Comparison of ENCODE assay signal across 1 cellular context in the genomic region with DNA sequence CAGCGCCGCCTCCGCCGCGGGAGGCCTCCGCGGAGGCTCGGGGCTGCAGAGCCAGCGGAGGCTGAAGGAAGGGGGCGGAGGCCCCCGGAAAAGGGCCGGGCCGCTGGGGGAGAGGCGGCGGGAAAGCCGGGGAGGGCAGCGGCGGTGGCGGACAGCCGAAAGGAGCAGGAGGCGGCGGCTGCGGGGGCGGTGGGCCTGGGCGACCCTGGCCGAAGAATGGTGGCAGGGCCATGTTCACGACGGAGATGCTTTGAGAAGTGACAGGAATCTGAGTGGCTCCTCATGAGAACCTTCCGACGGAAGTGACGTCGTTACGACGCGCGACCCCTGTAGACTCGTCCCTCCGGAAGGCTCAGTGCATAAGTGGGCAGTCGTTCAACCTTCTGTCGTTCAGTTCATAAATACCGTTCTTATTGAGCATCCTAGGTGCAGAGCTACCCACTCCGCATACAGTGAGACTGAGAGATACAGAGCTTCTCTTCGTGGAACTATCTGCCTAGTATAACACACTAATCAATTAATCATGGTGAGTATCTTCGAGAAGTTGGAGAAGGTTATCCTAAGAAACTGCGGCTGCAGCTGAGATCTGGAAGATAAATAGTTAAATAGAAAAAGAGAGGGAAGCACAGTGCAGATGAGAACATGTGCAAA.
TF ChIP-seq lines count a peak whose summit lies in the region.

Gene PDCD7 (minus strand): TSS at position 259 of the 651 bp plus-strand sequence. CDS start 27 bp downstream, at position 232.

TF ChIP-seq in K562, 482 proteins besides CTCF, POLR2A, EP300 and RAD21 (continued from another document and continues in another):
- TF ChIP-seq, protein P1, sequence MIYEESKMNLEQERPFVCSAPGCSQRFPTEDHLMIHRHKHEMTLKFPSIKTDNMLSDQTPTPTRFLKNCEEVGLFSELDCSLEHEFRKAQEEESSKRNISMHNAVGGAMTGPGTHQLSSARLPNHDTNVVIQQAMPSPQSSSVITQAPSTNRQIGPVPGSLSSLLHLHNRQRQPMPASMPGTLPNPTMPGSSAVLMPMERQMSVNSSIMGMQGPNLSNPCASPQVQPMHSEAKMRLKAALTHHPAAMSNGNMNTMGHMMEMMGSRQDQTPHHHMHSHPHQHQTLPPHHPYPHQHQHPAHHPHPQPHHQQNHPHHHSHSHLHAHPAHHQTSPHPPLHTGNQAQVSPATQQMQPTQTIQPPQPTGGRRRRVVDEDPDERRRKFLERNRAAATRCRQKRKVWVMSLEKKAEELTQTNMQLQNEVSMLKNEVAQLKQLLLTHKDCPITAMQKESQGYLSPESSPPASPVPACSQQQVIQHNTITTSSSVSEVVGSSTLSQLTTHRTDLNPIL (CRISPR knock-in tag; IDR thresholded peaks at IDR 0.05), result no peak
- TF ChIP-seq ERF (CRISPR knock-in tag; IDR thresholded peaks at IDR 0.05) (no peak), HNRNPL (IDR thresholded peaks at IDR 0.05; ENCODE audit: low read depth, low read length) (no peak), MAZ (CRISPR knock-in tag; conservative IDR thresholded peaks at IDR 0.05 in 1 of 2, IDR thresholded peaks at IDR 0.05 in 1 of 2) (peak in 1 of 2 experiments; percentile 37; a peak in 1 of 4 replicates), CBX5 (IDR thresholded peaks at IDR 0.05; ENCODE audit: borderline replicate concordance, low read depth) (no peak), STAT5A (IDR thresholded peaks at IDR 0.05; ENCODE audit: borderline replicate concordance, low read length) (no peak), KLF16 (IDR thresholded peaks at IDR 0.05) (no peak), MCM3 (IDR thresholded peaks at IDR 0.05) (no peak), SUPT5H (IDR thresholded peaks at IDR 0.05) (peak; percentile 87), ZNF778 (CRISPR knock-in tag; IDR thresholded peaks at IDR 0.05) (no peak), ARID2 (IDR thresholded peaks at IDR 0.05) (no peak), NR4A1 (CRISPR knock-in tag; IDR thresholded peaks at IDR 0.05) (no peak), NR4A1 (tag; IDR thresholded peaks at IDR 0.05) (no peak), SP1 (CRISPR knock-in tag; IDR thresholded peaks at IDR 0.05) (peak; percentile 73), PCBP2 (IDR thresholded peaks at IDR 0.05; ENCODE audit: low read depth, low read length, poor library complexity, severe bottlenecking) (no peak), ZNF699 (CRISPR knock-in tag; IDR thresholded peaks at IDR 0.05; ENCODE audit: insufficient replicate concordance) (no peak), ZBTB17 (CRISPR knock-in tag; IDR thresholded peaks at IDR 0.05) (0 out of 2 replicates have a peak, but pooled peaks have one; percentile 14), ZNF197 (CRISPR knock-in tag; IDR thresholded peaks at IDR 0.05; ENCODE audit: low read depth) (no peak), FOXJ2 (tag; IDR thresholded peaks at IDR 0.05) (no peak), MCM7 (IDR thresholded peaks at IDR 0.05) (no peak), TAF1 (IDR thresholded peaks at IDR 0.05; ENCODE audit: control insufficient read depth, extremely low read depth, insufficient read depth, low read length, severe bottlenecking) (peak; percentile 94), MECOM (CRISPR knock-in tag; IDR thresholded peaks at IDR 0.05) (no peak), GTF2E2 (tag; IDR thresholded peaks at IDR 0.05) (peak; percentile 81), ZNF668 (CRISPR knock-in tag; IDR thresholded peaks at IDR 0.05) (no peak), ZNF707 (CRISPR knock-in tag; conservative IDR thresholded peaks at IDR 0.05) (no peak), OTX1 (CRISPR knock-in tag; IDR thresholded peaks at IDR 0.05) (no peak), MAFG (tag; conservative IDR thresholded peaks at IDR 0.05) (no peak), HCFC1 (IDR thresholded peaks at IDR 0.05; ENCODE audit: low read depth, low read length) (peak; percentile 82), ZNF3 (CRISPR knock-in tag; IDR thresholded peaks at IDR 0.05) (no peak), TAF9B (IDR thresholded peaks at IDR 0.05; ENCODE audit: partially characterized antibody) (peak; percentile 77), ZNF174 (CRISPR knock-in tag; IDR thresholded peaks at IDR 0.05) (no peak), XRCC5 (IDR thresholded peaks at IDR 0.05; ENCODE audit: low read depth, low read length) (0 out of 2 replicates have a peak, but pooled peaks have one; percentile 14), KLF1 (tag; IDR thresholded peaks at IDR 0.05) (no peak; the same call in 1 of the 2 replicates), DDX20 (tag; IDR thresholded peaks at IDR 0.05; ENCODE audit: low read depth) (no peak), FOXK1 (CRISPR knock-in tag; IDR thresholded peaks at IDR 0.05; ENCODE audit: borderline replicate concordance) (no peak), HSF4 (CRISPR knock-in tag; IDR thresholded peaks at IDR 0.05; ENCODE audit: borderline replicate concordance) (no peak), PREB (CRISPR knock-in tag; IDR thresholded peaks at IDR 0.05) (no peak), TAF15 (IDR thresholded peaks at IDR 0.05; ENCODE audit: low read depth, low read length) (no peak), U2AF1 (optimal IDR thresholded peaks at IDR 0.05; ENCODE audit: low read depth, low read length) (no peak), ZNF143 (CRISPR knock-in tag; IDR thresholded peaks at IDR 0.05) (no peak), ATF6 (CRISPR knock-in tag; IDR thresholded peaks at IDR 0.05) (no peak), ZC3H4 (CRISPR knock-in tag; IDR thresholded peaks at IDR 0.05; ENCODE audit: borderline replicate concordance) (no peak), KLF6 (CRISPR knock-in tag; IDR thresholded peaks at IDR 0.05; ENCODE audit: borderline replicate concordance) (no peak), CBX3 (IDR thresholded peaks at IDR 0.05; ENCODE audit: borderline replicate concordance in 1 of 2, low read length in 2 of 2) (peak in 1 of 2 experiments; percentile 35; a peak in 1 of 3 replicates), RBM22 (IDR thresholded peaks at IDR 0.05; ENCODE audit: low read depth, low read length, poor library complexity, severe bottlenecking) (no peak), ZNF140 (CRISPR knock-in tag; IDR thresholded peaks at IDR 0.05) (no peak), ZNF830 (CRISPR knock-in tag; IDR thresholded peaks at IDR 0.05) (no peak), HMGN3 (IDR thresholded peaks at IDR 0.05; ENCODE audit: borderline replicate concordance, extremely low read depth, insufficient read length, low read depth, low read length) (no peak), NELFE (IDR thresholded peaks at IDR 0.05; ENCODE audit: insufficient read depth, insufficient read length) (no peak), MXI1 (IDR thresholded peaks at IDR 0.05; ENCODE audit: low read depth, low read length) (peak; percentile 59; the same call in 1 of the 2 replicates), JUNB (CRISPR knock-in tag; conservative IDR thresholded peaks at IDR 0.05) (no peak), ZNF134 (CRISPR knock-in tag; conservative IDR thresholded peaks at IDR 0.05) (no peak), ELF1 (tag; IDR thresholded peaks at IDR 0.05) (peak; percentile 77), CBX8 (IDR thresholded peaks at IDR 0.05; ENCODE audit: borderline replicate concordance, extremely low read depth, low read depth, low read length, poor library complexity, severe bottlenecking) (no peak), PTTG1 (tag; IDR thresholded peaks at IDR 0.05; ENCODE audit: low read depth) (no peak), SFPQ (IDR thresholded peaks at IDR 0.05; ENCODE audit: low read depth, low read length) (no peak), MYNN (IDR thresholded peaks at IDR 0.05) (no peak), MYNN (CRISPR knock-in tag; IDR thresholded peaks at IDR 0.05) (no peak)
- TF ChIP-seq, protein P2, sequence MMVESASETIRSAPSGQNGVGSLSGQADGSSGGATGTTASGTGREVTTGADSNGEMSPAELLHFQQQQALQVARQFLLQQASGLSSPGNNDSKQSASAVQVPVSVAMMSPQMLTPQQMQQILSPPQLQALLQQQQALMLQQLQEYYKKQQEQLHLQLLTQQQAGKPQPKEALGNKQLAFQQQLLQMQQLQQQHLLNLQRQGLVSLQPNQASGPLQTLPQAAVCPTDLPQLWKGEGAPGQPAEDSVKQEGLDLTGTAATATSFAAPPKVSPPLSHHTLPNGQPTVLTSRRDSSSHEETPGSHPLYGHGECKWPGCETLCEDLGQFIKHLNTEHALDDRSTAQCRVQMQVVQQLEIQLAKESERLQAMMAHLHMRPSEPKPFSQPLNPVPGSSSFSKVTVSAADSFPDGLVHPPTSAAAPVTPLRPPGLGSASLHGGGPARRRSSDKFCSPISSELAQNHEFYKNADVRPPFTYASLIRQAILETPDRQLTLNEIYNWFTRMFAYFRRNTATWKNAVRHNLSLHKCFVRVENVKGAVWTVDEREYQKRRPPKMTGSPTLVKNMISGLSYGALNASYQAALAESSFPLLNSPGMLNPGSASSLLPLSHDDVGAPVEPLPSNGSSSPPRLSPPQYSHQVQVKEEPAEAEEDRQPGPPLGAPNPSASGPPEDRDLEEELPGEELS (CRISPR knock-in tag; IDR thresholded peaks at IDR 0.05; ENCODE audit: borderline replicate concordance), result no peak
- TF ChIP-seq, protein P3, sequence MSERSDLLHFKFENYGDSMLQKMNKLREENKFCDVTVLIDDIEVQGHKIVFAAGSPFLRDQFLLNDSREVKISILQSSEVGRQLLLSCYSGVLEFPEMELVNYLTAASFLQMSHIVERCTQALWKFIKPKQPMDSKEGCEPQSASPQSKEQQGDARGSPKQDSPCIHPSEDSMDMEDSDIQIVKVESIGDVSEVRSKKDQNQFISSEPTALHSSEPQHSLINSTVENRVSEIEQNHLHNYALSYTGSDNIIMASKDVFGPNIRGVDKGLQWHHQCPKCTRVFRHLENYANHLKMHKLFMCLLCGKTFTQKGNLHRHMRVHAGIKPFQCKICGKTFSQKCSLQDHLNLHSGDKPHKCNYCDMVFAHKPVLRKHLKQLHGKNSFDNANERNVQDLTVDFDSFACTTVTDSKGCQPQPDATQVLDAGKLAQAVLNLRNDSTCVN (CRISPR knock-in tag; IDR thresholded peaks at IDR 0.05), result no peak
- TF ChIP-seq, protein P4, sequence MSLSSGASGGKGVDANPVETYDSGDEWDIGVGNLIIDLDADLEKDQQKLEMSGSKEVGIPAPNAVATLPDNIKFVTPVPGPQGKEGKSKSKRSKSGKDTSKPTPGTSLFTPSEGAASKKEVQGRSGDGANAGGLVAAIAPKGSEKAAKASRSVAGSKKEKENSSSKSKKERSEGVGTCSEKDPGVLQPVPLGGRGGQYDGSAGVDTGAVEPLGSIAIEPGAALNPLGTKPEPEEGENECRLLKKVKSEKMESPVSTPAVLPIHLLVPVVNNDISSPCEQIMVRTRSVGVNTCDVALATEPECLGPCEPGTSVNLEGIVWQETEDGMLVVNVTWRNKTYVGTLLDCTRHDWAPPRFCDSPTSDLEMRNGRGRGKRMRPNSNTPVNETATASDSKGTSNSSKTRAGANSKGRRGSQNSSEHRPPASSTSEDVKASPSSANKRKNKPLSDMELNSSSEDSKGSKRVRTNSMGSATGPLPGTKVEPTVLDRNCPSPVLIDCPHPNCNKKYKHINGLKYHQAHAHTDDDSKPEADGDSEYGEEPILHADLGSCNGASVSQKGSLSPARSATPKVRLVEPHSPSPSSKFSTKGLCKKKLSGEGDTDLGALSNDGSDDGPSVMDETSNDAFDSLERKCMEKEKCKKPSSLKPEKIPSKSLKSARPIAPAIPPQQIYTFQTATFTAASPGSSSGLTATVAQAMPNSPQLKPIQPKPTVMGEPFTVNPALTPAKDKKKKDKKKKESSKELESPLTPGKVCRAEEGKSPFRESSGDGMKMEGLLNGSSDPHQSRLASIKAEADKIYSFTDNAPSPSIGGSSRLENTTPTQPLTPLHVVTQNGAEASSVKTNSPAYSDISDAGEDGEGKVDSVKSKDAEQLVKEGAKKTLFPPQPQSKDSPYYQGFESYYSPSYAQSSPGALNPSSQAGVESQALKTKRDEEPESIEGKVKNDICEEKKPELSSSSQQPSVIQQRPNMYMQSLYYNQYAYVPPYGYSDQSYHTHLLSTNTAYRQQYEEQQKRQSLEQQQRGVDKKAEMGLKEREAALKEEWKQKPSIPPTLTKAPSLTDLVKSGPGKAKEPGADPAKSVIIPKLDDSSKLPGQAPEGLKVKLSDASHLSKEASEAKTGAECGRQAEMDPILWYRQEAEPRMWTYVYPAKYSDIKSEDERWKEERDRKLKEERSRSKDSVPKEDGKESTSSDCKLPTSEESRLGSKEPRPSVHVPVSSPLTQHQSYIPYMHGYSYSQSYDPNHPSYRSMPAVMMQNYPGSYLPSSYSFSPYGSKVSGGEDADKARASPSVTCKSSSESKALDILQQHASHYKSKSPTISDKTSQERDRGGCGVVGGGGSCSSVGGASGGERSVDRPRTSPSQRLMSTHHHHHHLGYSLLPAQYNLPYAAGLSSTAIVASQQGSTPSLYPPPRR (CRISPR knock-in tag; IDR thresholded peaks at IDR 0.05; ENCODE audit: borderline replicate concordance), result no peak
